Comparison of ENCODE assay signal across 9 cellular contexts in genomic region chr6:27195547-27195946, GRCh38. TPM values are rescaled to one million over a fixed set of nuclear protein-coding genes. Genes with fewer than 3 reads are reported as not detected.
DNase-seq lines count a peak whose midpoint lies in the region; ATAC-seq, FAIRE-seq and TF ChIP-seq lines count a peak whose summit lies in the region.
"Not testable (repeated sequence)": the region's sequence is repeated elsewhere in the genome, so short reads cannot be mapped to it uniquely, and the experiment has no call there.
"Had no signal": no experiment of that assay in that cellular context is flagged by ENCODE, and none has a peak within 500 bp of the region (broad histone marks: within the 10 kb centered on the region; RNA-seq: fewer than 3 reads in every experiment).

No MANE protein-coding gene starts in this region.

- H3K4me3 Mint-ChIP-seq in type B pancreatic cell = not testable (repeated sequence)

- not testable (repeated sequence) for H3K9ac ChIP-seq in HCT116 (ENCODE audit: low read length); K562 (ENCODE audit: insufficient read depth in 1 of 2, low read depth in 2 of 2, low read length in 2 of 2); endothelial cell of umbilical vein (replicated peaks; ENCODE audit: extremely low read depth, insufficient read depth, low read length)

- H3K4me3 ChIP-seq in HCT116 (replicated peaks in 1 of 2; ENCODE audit: low read depth in 1 of 2, low read length in 2 of 2); K562; endothelial cell of umbilical vein (replicated peaks in 1 of 3; ENCODE audit: insufficient read depth in 1 of 3, low read depth in 1 of 3, low read length in 3 of 3): not testable (repeated sequence)

- dilution Hi-C loops in endothelial cell of umbilical vein (cut with MboI; ENCODE audit: extremely low pct_ligation_motif_present, low sequenced_read_pairs) = not testable (repeated sequence)

- not testable (repeated sequence) for H3K9me1 ChIP-seq in K562 (ENCODE audit: control insufficient read depth, insufficient read depth, low read length); endothelial cell of umbilical vein (replicated peaks; ENCODE audit: control insufficient read depth, extremely low read depth, insufficient read depth, low read length)

- H3K9me2 ChIP-seq in HCT116 (ENCODE audit: insufficient read depth) = not testable (repeated sequence)

- H4K20me1 ChIP-seq in HCT116 (ENCODE audit: insufficient read depth); K562 (replicated peaks; ENCODE audit: control insufficient read depth, insufficient read depth, low read length); endothelial cell of umbilical vein (replicated peaks; ENCODE audit: control insufficient read depth, extremely low read depth, insufficient read depth, low read length): not testable (repeated sequence)

- not testable (repeated sequence) for H3K79me2 ChIP-seq in HCT116 (ENCODE audit: insufficient read depth, low read length); K562 (ENCODE audit: control insufficient read depth, insufficient read depth, low read length); endothelial cell of umbilical vein (ENCODE audit: control insufficient read depth, insufficient read depth, low read length)

- not testable (repeated sequence) for H3K36me3 Mint-ChIP-seq in type B pancreatic cell

- POLR2A ChIA-PET in HCT116 (lab: Charles Lee); endothelial cell of umbilical vein (lab: Charles Lee): not testable (repeated sequence)
- POLR2A ChIA-PET in K562 (lab: Yijun Ruan, JAX) = interaction anchor here (0.6 to 1.3 kb wide), 4 partner anchors 8 to 300 kb away, joined by 3 to 9 read pairs (median 3); no protein-coding TSS in a partner anchor

- H3K4me2 ChIP-seq in HCT116 (ENCODE audit: low read length); K562 (ENCODE audit: insufficient read depth, low read length); endothelial cell of umbilical vein (ENCODE audit: insufficient read depth, low read length): not testable (repeated sequence)

- RAD21 ChIA-PET in HCT116 (lab: Charles Lee; ENCODE audit: low non-redundant PET in 1 of 2, low total read pairs in 2 of 2, uncharacterized antibody in 2 of 2, unreplicated experiment in 2 of 2) = not testable (repeated sequence)

- not testable (repeated sequence) for TF ChIP-seq CTCF in HCT116 (IDR thresholded peaks at IDR 0.05 in 2 of 3, conservative IDR thresholded peaks at IDR 0.05 in 1 of 3; ENCODE audit: borderline replicate concordance in 1 of 3, insufficient read depth in 1 of 3, low read depth in 2 of 3, low read length in 2 of 3); K562 (IDR thresholded peaks at IDR 0.05 in 2 of 3, conservative IDR thresholded peaks at IDR 0.05 in 1 of 3; ENCODE audit: insufficient read depth in 2 of 3, low read depth in 1 of 3, low read length in 3 of 3); endothelial cell of umbilical vein (IDR thresholded peaks at IDR 0.05; ENCODE audit: extremely low read depth in 1 of 2, insufficient read depth in 1 of 2, low read depth in 1 of 2, low read length in 2 of 2); type B pancreatic cell (conservative IDR thresholded peaks at IDR 0.05)

- not testable (repeated sequence) for H3K4me1 ChIP-seq in HCT116 (ENCODE audit: control insufficient read depth in 1 of 2, insufficient read depth in 2 of 2, low read length in 2 of 2); K562 (replicated peaks in 1 of 2; ENCODE audit: control insufficient read depth in 2 of 2, insufficient read depth in 2 of 2, low read length in 2 of 2); endothelial cell of umbilical vein (ENCODE audit: control insufficient read depth, extremely low read depth, insufficient read depth, low read length)

- not testable (repeated sequence) for H3K36me3 ChIP-seq in HCT116 (ENCODE audit: control insufficient read depth in 1 of 2, insufficient read depth in 2 of 2, low read length in 2 of 2); K562 (ENCODE audit: control insufficient read depth, insufficient read depth, low read length); endothelial cell of umbilical vein (ENCODE audit: control insufficient read depth in 2 of 2, extremely low read depth in 1 of 2, insufficient read depth in 2 of 2, low read length in 2 of 2)

- not testable (repeated sequence) for TF ChIP-seq RAD21 in HCT116 (IDR thresholded peaks at IDR 0.05; ENCODE audit: low read depth); K562 (CRISPR knock-in tag; conservative IDR thresholded peaks at IDR 0.05 in 1 of 2, IDR thresholded peaks at IDR 0.05 in 1 of 2)

- not testable (repeated sequence) for H3K27ac ChIP-seq in HCT116 (ENCODE audit: low read depth, low read length); K562 (ENCODE audit: extremely low read depth, low read depth, low read length); endothelial cell of umbilical vein (ENCODE audit: insufficient read depth, low read depth, low read length)

- 30% methylated on average over 3 of the region's 3 CpGs for WGBS in K562 (ENCODE audit: insufficient coverage, low coverage, missing lambda C conversion rate)

- not testable (repeated sequence) for TF ChIP-seq EP300 in K562 (IDR thresholded peaks at IDR 0.05; ENCODE audit: low read length)

- intact Hi-C loops in HCT116 (cut with micrococcal nuclease); K562 (cut with micrococcal nuclease); endothelial cell of umbilical vein (cut with micrococcal nuclease): not testable (repeated sequence)

- H3K9me3 ChIP-seq in HCT116 (ENCODE audit: control insufficient read depth in 1 of 2, insufficient read depth in 1 of 2, low read depth in 1 of 2, low read length in 2 of 2); K562 (replicated peaks; ENCODE audit: control insufficient read depth, insufficient read depth, low read depth, low read length); endothelial cell of umbilical vein (replicated peaks; ENCODE audit: control insufficient read depth, insufficient read depth, low read length): not testable (repeated sequence)

- BruUV-seq in HCT116 (replicated peaks; lab: Mats Ljungman, UMichigan); K562 (replicated peaks; lab: Mats Ljungman, UMichigan); endothelial cell of umbilical vein (replicated peaks; lab: Mats Ljungman, UMichigan): not testable (repeated sequence)

- not testable (repeated sequence) for TF ChIP-seq POLR2A in HCT116 (IDR thresholded peaks at IDR 0.05; ENCODE audit: borderline replicate concordance, extremely low read depth, insufficient read depth, insufficient read length); K562 (conservative IDR thresholded peaks at IDR 0.05); endothelial cell of umbilical vein (IDR thresholded peaks at IDR 0.05; ENCODE audit: low read depth, low read length)

- in situ Hi-C loops in K562 (cut with MboI) = not testable (repeated sequence)

- FAIRE-seq in K562 (lab: Jason Lieb, UNC) (peak; percentile 72), endothelial cell of umbilical vein (lab: Jason Lieb, UNC) (peak; percentile 4)

- H3K27me3 ChIP-seq in HCT116 (ENCODE audit: insufficient read depth, low read length); K562 (ENCODE audit: control insufficient read depth in 2 of 2, insufficient read depth in 2 of 2, low read length in 2 of 2); endothelial cell of umbilical vein (ENCODE audit: control insufficient read depth in 2 of 2, insufficient read depth in 2 of 2, low read length in 2 of 2): not testable (repeated sequence)

- not testable (repeated sequence) for H3K4me1 Mint-ChIP-seq in type B pancreatic cell (ENCODE audit: unreplicated experiment)

- H3K27ac Mint-ChIP-seq in type B pancreatic cell = peak overlapping the region; percentile 89

- not testable (repeated sequence) for ATAC-seq in HCT116, K562

- H3K27me3 Mint-ChIP-seq in type B pancreatic cell = not testable (repeated sequence)

- not testable (repeated sequence) for H3K9me3 Mint-ChIP-seq in type B pancreatic cell

- H2AFZ ChIP-seq in HCT116 (ENCODE audit: low read depth, low read length, poor library complexity, severe bottlenecking); K562 (ENCODE audit: low read depth, low read length); endothelial cell of umbilical vein (ENCODE audit: low read depth, low read length): not testable (repeated sequence)

- DNase-seq in DMS53 (lab: John Stamatoyannopoulos, UW) (peak; percentile 9), NCI-H82 (lab: John Stamatoyannopoulos, UW) (peak; percentile 18), NCI-H82 treated with DMSO at 0.1 percent for 48 hours (lab: John Stamatoyannopoulos, UW; ENCODE audit: unreplicated experiment) (peak; percentile 19), OCI-M1 (lab: John Stamatoyannopoulos, UW) (peak; percentile 19), K562 (ENCODE audit: extremely low read depth in 1 of 4, low spot score in 3 of 4) (peak in 1 of 4 experiments; percentile 44)
- DNase-seq in HCT116 (ENCODE audit: low read depth, low spot score); endothelial cell of umbilical vein (ENCODE audit: low read depth, low spot score); type B pancreatic cell (ENCODE audit: extremely low spot score, unreplicated experiment): not testable (repeated sequence)

- CTCF ChIA-PET in HCT116 (lab: Charles Lee); K562 (lab: Yijun Ruan, JAX; ENCODE audit: low intra/inter-chr PET ratio): not testable (repeated sequence)
- CTCF ChIA-PET in endothelial cell of umbilical vein (lab: Charles Lee) = interaction anchor here (1.4 kb wide), 1 partner anchor 577 kb away, joined by 4 read pairs; no protein-coding TSS in a partner anchor

RNA-seq across cellular contexts. Expression of gene PRSS16, which starts 52.0 kb away (rescaled TPM):
- total RNA-seq in HCT116 (2021; ENCODE audit: unreplicated experiment) (14.5 TPM), K562 (2014; rRNA removed) (4.9 and 7.5 TPM in 2 replicates), K562 (2014; rRNA removed; fragmentation: Illumina TruSeq; extraction: Trizol) (2.8 and 4.5 TPM in 2 replicates), K562 (2015; rRNA removed; fragmentation: Illumina TruSeq; extraction: Trizol) (4.6 and 5.7 TPM in 2 replicates), K562 (2021) (12.1 and 12.7 TPM in 2 replicates), endothelial cell of umbilical vein (not detected in 2 replicates), type B pancreatic cell (ENCODE audit: low replicate concordance) (10.5 and 28.9 TPM in 2 replicates)
- polyA plus RNA-seq in HCT116 (2012) = 15.8 and 16.9 TPM in 2 replicates
- 14.9 and 15.6 TPM in 2 replicates for total RNA-seq in K562 (2011; cell fraction: chromatin; rRNA removed; ENCODE audit: low replicate concordance)
- total RNA-seq in K562 (2011; cell fraction: nucleolus; rRNA removed) = 14.3 and 15.8 TPM in 2 replicates
- total RNA-seq in K562 (2011; cell fraction: nucleoplasm; rRNA removed) = 19.4 and 34.7 TPM in 2 replicates
- polyA plus RNA-seq in K562 (2011; rRNA removed) (19.3 and 29.6 TPM in 2 replicates), K562 (2014; fragmentation: Illumina TruSeq; extraction: Trizol) (13.1 and 17.4 TPM in 2 replicates), K562 (2014; fragmentation: Nextera tagmentation; extraction: Ambion mirVana) (10 to 100 TPM; 12.0 to 13.5 TPM), K562 (2014; rRNA removed) (21.3 and 21.8 TPM in 2 replicates), endothelial cell of umbilical vein (not detected in 2 replicates)
- polyA plus RNA-seq in K562 (2011; cell fraction: cytosol; rRNA removed) = 32.3 and 43.3 TPM in 2 replicates
- polyA plus RNA-seq in K562 (2011; cell fraction: nucleus; rRNA removed) = 50.1 and 60.0 TPM in 2 replicates
- polyA plus RNA-seq in K562 (2012) = 15.6 and 44.4 TPM in 2 replicates
- 9.2 and 12.7 TPM in 2 replicates for polyA minus RNA-seq in K562 (2011; rRNA and poly(A)+ RNA removed)
- polyA minus RNA-seq in K562 (2011; cell fraction: cytosol; rRNA and poly(A)+ RNA removed) = 5.9 and 6.6 TPM in 2 replicates
- 9.0 and 19.1 TPM in 2 replicates for polyA minus RNA-seq in K562 (2011; cell fraction: nucleus; rRNA and poly(A)+ RNA removed)
- not detected in 2 replicates for polyA plus RNA-seq in endothelial cell of umbilical vein (2011; cell fraction: cytosol; rRNA removed)
- 0.16 TPM in 1 of 2 replicates, not detected in the other for polyA plus RNA-seq in endothelial cell of umbilical vein (2011; cell fraction: nucleus; rRNA removed)
- not detected in 2 replicates for polyA plus RNA-seq in endothelial cell of umbilical vein (2012)
- 1.3 TPM in 1 of 2 replicates, not detected in the other for polyA minus RNA-seq in endothelial cell of umbilical vein
- polyA minus RNA-seq in endothelial cell of umbilical vein (2011; cell fraction: cytosol; rRNA and poly(A)+ RNA removed) = 0.72 TPM
- polyA minus RNA-seq in endothelial cell of umbilical vein (2011; cell fraction: nucleus; rRNA and poly(A)+ RNA removed) = not detected in 2 replicates
- polyA plus RNA-seq: CD14-positive monocyte had no signal
